Comparison of ENCODE assay signal across 11 cellular contexts in genomic region chr1:156492013-156492590, GRCh38. TPM values are rescaled to one million over a fixed set of nuclear protein-coding genes. Genes with fewer than 3 reads are reported as not detected.
DNase-seq lines count a peak whose midpoint lies in the region; ATAC-seq and TF ChIP-seq lines count a peak whose summit lies in the region.
"Had no signal": no experiment of that assay in that cellular context is flagged by ENCODE, and none has a peak within 500 bp of the region (broad histone marks: within the 10 kb centered on the region; RNA-seq: fewer than 3 reads in every experiment).

No MANE protein-coding gene starts in this region.

- no peaks in the 10 kb centered on the region for H3K27me3 ChIP-seq in BLaER1 treated with 17β-estradiol and CSF1 and Interleukin-3, amounts not matched to agents 10 nM and 100 nM
- H3K27me3 ChIP-seq in KMS-11 (ENCODE audit: insufficient read depth, low read depth) (no peaks in the 10 kb centered on the region), breast epithelium (no peaks in the 10 kb centered on the region), neuronal stem cell (ENCODE audit: control insufficient read depth in 3 of 3, insufficient read depth in 3 of 3, low read depth in 1 of 3, low read length in 3 of 3) (no peaks in the 10 kb centered on the region)

- no peak overlapping the region for H4K8ac ChIP-seq in neuronal stem cell (ENCODE audit: low read depth, low read length)

- H3K9me3 ChIP-seq in BLaER1 treated with 17β-estradiol and CSF1 and Interleukin-3, amounts not matched to agents 10 nM and 100 nM (replicated peaks in 1 of 11): no peaks in the 10 kb centered on the region
- H3K9me3 ChIP-seq in breast epithelium: no peaks in the 10 kb centered on the region
- no peaks in the 10 kb centered on the region for H3K9me3 ChIP-seq in neuronal stem cell (replicated peaks in 1 of 2; ENCODE audit: control insufficient read depth in 2 of 2, insufficient read depth in 1 of 2, low read depth in 1 of 2, low read length in 2 of 2)

- intact Hi-C loops in breast epithelium (cut with DNase I; ENCODE audit: low total_unique reads): loop anchor here (10.0 kb wide), 1 partner anchor 173 kb away; no protein-coding TSS in a partner anchor

- no peak overlapping the region for H2BK120ac ChIP-seq in neuronal stem cell (ENCODE audit: low read depth, low read length)

- WGBS in neuronal stem cell (ENCODE audit: extremely low coverage in 2 of 2, insufficient read length in 2 of 2, insufficient replicate concordance in 1 of 2), 2 donors: no CpG with 5 or more reads among the region's 6 CpGs

- H3K9ac ChIP-seq in BLaER1 treated with 17β-estradiol and CSF1 and Interleukin-3, amounts not matched to agents 10 nM and 100 nM: peak overlapping the region; percentile 78 to 100 (median 98); a peak in 21 of 22 replicates
- H3K9ac ChIP-seq in KMS-11 (peak overlapping the region; percentile 48; the same call in 1 of the 2 replicates), neuronal stem cell (ENCODE audit: low read depth, low read length, poor library complexity) (no peak overlapping the region)

- H2BK12ac ChIP-seq in neuronal stem cell (ENCODE audit: low read length): no peak overlapping the region

- DNase-seq in breast epithelium (ENCODE audit: low spot score in 2 of 2): no peak
- no peak for DNase-seq in neuronal stem cell (ENCODE audit: low spot score)
- no peak for DNase-seq in iPS-NIHi11 (ENCODE audit: low spot score)
- no peak for DNase-seq in GM19240 (ENCODE audit: insufficient read length, low spot score)
- DNase-seq in activated effector memory CD4-positive, alpha-beta T cell treated with Interleukin-2 at 50 U/mL for 16 hours: no peak
- DNase-seq: activated naive CD4-positive, alpha-beta T cell treated with anti-CD3 and anti-CD28 coated beads, Interleukin-2, amount 10 ng/mL, durations not matched to agents 7 days and 5 days; COR-L47; NCI-H2227 treated with DMSO at 0.1 percent for 48 hours had no signal

- no peak overlapping the region for H3K4ac ChIP-seq in neuronal stem cell (ENCODE audit: low read length)

- peak overlapping the region; percentile 61 to 100 (median 97) for H3K27ac ChIP-seq in BLaER1 treated with 17β-estradiol and CSF1 and Interleukin-3, amounts not matched to agents 10 nM and 100 nM
- H3K27ac ChIP-seq in KMS-11 (peak overlapping the region; percentile 70), breast epithelium (peak overlapping the region; percentile 68 to 87), neuronal stem cell (replicated peaks; ENCODE audit: low read length) (no peak overlapping the region)

- H4K91ac ChIP-seq in neuronal stem cell (ENCODE audit: low read depth, low read length, poor library complexity): no peak overlapping the region

- H3K36me3 ChIP-seq in BLaER1 treated with 17β-estradiol and CSF1 and Interleukin-3, amounts not matched to agents 10 nM and 100 nM: peaks cover 37 to 64% (median 48%) of the 10 kb centered on the region in 11 experiments
- H3K36me3 ChIP-seq in KMS-11 (ENCODE audit: insufficient read depth): no peaks in the 10 kb centered on the region
- H3K36me3 ChIP-seq in breast epithelium: no peaks in the 10 kb centered on the region
- no peaks in the 10 kb centered on the region for H3K36me3 ChIP-seq in neuronal stem cell (replicated peaks in 1 of 2; ENCODE audit: control insufficient read depth in 2 of 2, insufficient read depth in 2 of 2, low read length in 2 of 2)

- TF ChIP-seq POLR2A in breast epithelium (IDR thresholded peaks at IDR 0.05): no peak

- H3K79me1 ChIP-seq in neuronal stem cell (ENCODE audit: low read depth, low read length): peaks cover 3% of the 10 kb centered on the region

- peak overlapping the region; percentile 11 for H2BK15ac ChIP-seq in neuronal stem cell (ENCODE audit: low read length)

- no peak overlapping the region for H2BK5ac ChIP-seq in neuronal stem cell (ENCODE audit: low read length)

- H3K4me2 ChIP-seq in BLaER1 treated with 17β-estradiol and CSF1 and Interleukin-3, amounts not matched to agents 10 nM and 100 nM: peak overlapping the region; percentile 92 to 100 (median 98)
- H3K4me2 ChIP-seq in KMS-11 (peak overlapping the region; percentile 99), neuronal stem cell (ENCODE audit: insufficient read depth, low read length, poor library complexity, severe bottlenecking) (no peak overlapping the region)

- H3K4me1 ChIP-seq in BLaER1 treated with 17β-estradiol and CSF1 and Interleukin-3, amounts not matched to agents 10 nM and 100 nM: peaks cover 98 to 100% (median 100%) of the 10 kb centered on the region in 10 experiments
- peaks cover 100% of the 10 kb centered on the region for H3K4me1 ChIP-seq in KMS-11 (ENCODE audit: low read depth, poor library complexity, severe bottlenecking)
- H3K4me1 ChIP-seq in breast epithelium: peaks cover 43 to 62% of the 10 kb centered on the region in 2 donors
- peaks cover 41 to 44% of the 10 kb centered on the region in 2 donors for H3K4me1 ChIP-seq in neuronal stem cell (ENCODE audit: control insufficient read depth in 2 of 2, insufficient read depth in 1 of 2, low read depth in 1 of 2, low read length in 2 of 2)

- H2AK5ac ChIP-seq in neuronal stem cell (ENCODE audit: low read depth, low read length): peak overlapping the region; percentile 81

- TF ChIP-seq CTCF in KMS-11 (conservative IDR thresholded peaks at IDR 0.05; ENCODE audit: low read depth, low read length) (no peak), breast epithelium (IDR thresholded peaks at IDR 0.05) (no peak)

- H3K18ac ChIP-seq in neuronal stem cell (ENCODE audit: low read length): no peak overlapping the region

- peak overlapping the region; percentile 35 to 99 (median 96) for H3K4me3 ChIP-seq in BLaER1 treated with 17β-estradiol and CSF1 and Interleukin-3, amounts not matched to agents 10 nM and 100 nM
- H3K4me3 ChIP-seq in KMS-11 (IDR thresholded peaks at IDR 0.05; ENCODE audit: insufficient read depth, low read depth, low read length) (no peak overlapping the region), breast epithelium (peak overlapping the region in 1 of 3 donors; percentile 45), neuronal stem cell (ENCODE audit: low read length in 2 of 2) (no peak overlapping the region)

- H2AFZ ChIP-seq in KMS-11 (ENCODE audit: low read depth): no peak overlapping the region
- no peak overlapping the region for H2AFZ ChIP-seq in neuronal stem cell (ENCODE audit: low read length)

- H3K23ac ChIP-seq in neuronal stem cell (ENCODE audit: low read depth, low read length, poor library complexity): no peak overlapping the region

- no peak for ATAC-seq in GM18873 (IDR thresholded peaks at IDR 0.05; ENCODE audit: low FRiP score, unreplicated experiment)

- H4K20me1 ChIP-seq in BLaER1 treated with 17β-estradiol and CSF1 and Interleukin-3, amounts not matched to agents 10 nM and 100 nM: peaks cover 63 to 100% (median 84%) of the 10 kb centered on the region in 11 experiments
- H4K20me1 ChIP-seq in KMS-11 (ENCODE audit: insufficient read depth): peaks cover 11% of the 10 kb centered on the region; the same call in 1 of the 2 replicates

- peaks cover 99% of the 10 kb centered on the region for H3K79me2 ChIP-seq in KMS-11 (ENCODE audit: insufficient read depth, low read depth)

- H3K14ac ChIP-seq in neuronal stem cell (ENCODE audit: low read length): no peak overlapping the region

RNA-seq across cellular contexts. Expression of gene MEF2D, which starts 8.5 kb away (rescaled TPM):
- 10 to 100 TPM; 25.8 to 34.9 (median 32.1) TPM for total RNA-seq in breast epithelium
- polyA plus RNA-seq in neuronal stem cell (2013, experiment 1 of 2): 8.4 TPM
- polyA plus RNA-seq in neuronal stem cell (2013, experiment 2 of 2): 9.2 TPM

Comparison
In these comparisons a context has a peak if more than half of its experiments do, and no peak if none do; other contexts are left out.
1. H3K4me3 ChIP-seq: peak in BLaER1 treated with 17β-estradiol and CSF1 and Interleukin-3, amounts not matched to agents 10 nM and 100 nM (10 of 10); none in KMS-11 (single experiment) and neuronal stem cell (0 of 2).